ENCODE assay signal across 13 cellular contexts in the genomic region with DNA sequence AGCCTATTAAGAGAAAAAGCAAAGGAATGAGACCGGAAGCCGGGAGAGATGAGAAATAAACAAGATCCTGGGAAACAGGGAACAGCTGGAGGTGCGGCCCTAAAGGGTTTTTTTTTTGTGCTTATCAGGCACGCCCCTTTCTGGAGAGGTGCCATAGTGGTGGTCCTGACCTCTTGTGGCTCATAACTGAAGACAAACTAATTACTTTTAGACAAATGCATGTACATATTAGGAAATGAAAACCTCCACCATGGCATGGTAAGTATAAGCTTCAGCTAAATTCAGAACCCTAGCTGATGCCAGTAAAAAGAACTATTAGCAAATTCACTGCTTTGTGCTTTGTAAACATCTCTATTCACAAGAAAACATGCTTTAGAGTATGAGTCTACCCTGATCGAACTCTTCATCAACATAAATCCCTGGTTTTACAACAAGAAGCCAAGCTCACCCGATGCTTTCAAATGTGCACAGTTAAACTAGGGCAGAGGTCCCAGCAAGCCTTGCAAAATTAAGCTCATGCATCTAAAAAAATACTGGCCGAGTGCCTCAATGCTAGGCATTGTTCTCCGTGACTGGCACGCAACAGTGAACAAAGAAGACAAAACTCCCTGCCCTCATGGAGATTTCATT.
A peak's percentile ranks its signal among the peaks of the same experiment; 100 is the strongest.
DNase-seq lines count a peak whose midpoint lies in the region; ATAC-seq and TF ChIP-seq lines count a peak whose summit lies in the region.
"Had no signal": no experiment of that assay in that cellular context is flagged by ENCODE, and none has a peak within 500 bp of the region (broad histone marks: within the 10 kb centered on the region; RNA-seq: fewer than 3 reads in every experiment).

No MANE protein-coding gene starts in this region.

- H3K36me3 ChIP-seq in CD8-positive, alpha-beta T cell (ENCODE audit: insufficient read depth, low read length), result peaks cover 7% of the 10 kb centered on the region
- H3K36me3 ChIP-seq in Loucy (ENCODE audit: insufficient read depth, low read length), result no peaks in the 10 kb centered on the region; the same call in 1 of the 2 replicates
- H3K36me3 ChIP-seq in osteoblast (ENCODE audit: insufficient read depth, low read length), result no peaks in the 10 kb centered on the region

- ATAC-seq in CD8-positive, alpha-beta T cell, result no peak

- CTCF ChIA-PET in CD8-positive, alpha-beta T cell (lab: Charles Lee), result interaction anchor here (0.7 to 1.7 kb wide), 5 partner anchors 9 to 233 kb away, joined by 3 to 6 read pairs (median 3); no protein-coding TSS in a partner anchor

- H3K4me2 ChIP-seq in Loucy (ENCODE audit: low read depth, low read length, poor library complexity, severe bottlenecking) (no peak overlapping the region), osteoblast (ENCODE audit: insufficient read depth, low read length) (peak overlapping the region; percentile 59)

- no peak for DNase-seq in CD8-positive, alpha-beta T cell
- peak; percentile 52 for DNase-seq in choroid plexus epithelial cell (ENCODE audit: low read depth)
- DNase-seq in osteoblast (ENCODE audit: insufficient read length, low spot score, missing footprints), result peak; percentile 77
- no peak for DNase-seq in RKO (ENCODE audit: low spot score)
- DNase-seq in NOMO-1 (lab: John Stamatoyannopoulos, UW; ENCODE audit: unreplicated experiment in 2 of 2), result no peak
- no peak for DNase-seq in activated T-cell treated with anti-CD3 and anti-CD28 coated beads, Interleukin-2, amount 50 U/mL, for 48 hours
- DNase-seq in T-helper 1 cell, result no peak
- DNase-seq: activated CD4-positive, CD25-positive, alpha-beta regulatory T cell treated with anti-CD3 and anti-CD28 coated beads, Interleukin-2, amount 50 U/mL, for 72 hours; activated naive CD8-positive, alpha-beta T cell treated with anti-CD3 and anti-CD28 coated beads, Interleukin-2, amount 10 ng/mL, durations not matched to agents 7 days and 5 days; NCI-H1436 treated with DMSO at 0.1 percent for 48 hours; stimulated activated naive CD4-positive, alpha-beta T cell had no signal

- H3K9me2 ChIP-seq in Loucy (replicated peaks; ENCODE audit: low read depth, low read length), result no peaks in the 10 kb centered on the region

- H3K9ac ChIP-seq in Loucy (ENCODE audit: low read depth, low read length, poor library complexity, severe bottlenecking), result no peak overlapping the region

- H3K79me2 ChIP-seq in Loucy (ENCODE audit: insufficient read depth, low read length) (peaks cover 7% of the 10 kb centered on the region; the same call in 1 of the 2 replicates), osteoblast (ENCODE audit: insufficient read depth, low read length) (peaks cover 9% of the 10 kb centered on the region)

- TF ChIP-seq CTCF in CD8-positive, alpha-beta T cell (IDR thresholded peaks at IDR 0.05), result no peak
- peak; percentile 16; the same call in 1 of the 2 replicates for TF ChIP-seq CTCF in Loucy (conservative IDR thresholded peaks at IDR 0.05; ENCODE audit: low read length)
- TF ChIP-seq CTCF in choroid plexus epithelial cell (conservative IDR thresholded peaks at IDR 0.05; ENCODE audit: low read depth, low read length), result no peak
- TF ChIP-seq CTCF in osteoblast (IDR thresholded peaks at IDR 0.05; ENCODE audit: extremely low read depth, low read depth, low read length), result no peak

- peak overlapping the region; percentile 68 for H3K27ac Mint-ChIP-seq in CD8-positive, alpha-beta T cell
- H3K27ac Mint-ChIP-seq: activated naive CD8-positive, alpha-beta T cell treated with anti-CD3 and anti-CD28 coated beads, Interleukin-2, amount 10 ng/mL, durations not matched to agents 7 days and 5 days; memory B cell had no signal

- POLR2A ChIA-PET in CD8-positive, alpha-beta T cell (lab: Charles Lee), result interaction anchor here (0.6 kb wide), 1 partner anchor 19 kb away, joined by 3 read pairs; no protein-coding TSS in a partner anchor

- H3K4me3 Mint-ChIP-seq in CD8-positive, alpha-beta T cell, result no peak overlapping the region
- H3K4me3 Mint-ChIP-seq: activated naive CD8-positive, alpha-beta T cell treated with anti-CD3 and anti-CD28 coated beads, Interleukin-2, amount 10 ng/mL, durations not matched to agents 7 days and 5 days; memory B cell had no signal

- H3K27me3 Mint-ChIP-seq in CD8-positive, alpha-beta T cell (ENCODE audit: low read depth), result no peaks in the 10 kb centered on the region
- H3K27me3 Mint-ChIP-seq: activated naive CD8-positive, alpha-beta T cell treated with anti-CD3 and anti-CD28 coated beads, Interleukin-2, amount 10 ng/mL, durations not matched to agents 7 days and 5 days; memory B cell had no signal

- no peak overlapping the region for H3K27ac ChIP-seq in CD8-positive, alpha-beta T cell (ENCODE audit: low read depth, low read length)
- peak overlapping the region; percentile 76 for H3K27ac ChIP-seq in osteoblast (ENCODE audit: low read depth, low read length)

- H3K4me3 ChIP-seq in CD8-positive, alpha-beta T cell (ENCODE audit: low read depth, low read length), result no peak overlapping the region
- H3K4me3 ChIP-seq in Loucy (ENCODE audit: low read length, poor library complexity, severe bottlenecking) (no peak overlapping the region), choroid plexus epithelial cell (ENCODE audit: low read depth, low read length) (no peak overlapping the region), osteoblast (ENCODE audit: insufficient read depth, low read length) (no peak overlapping the region)

- H4K20me1 ChIP-seq in Loucy (ENCODE audit: insufficient read depth, low read length, poor library complexity, severe bottlenecking) (peaks cover 3% of the 10 kb centered on the region), osteoblast (ENCODE audit: insufficient read depth, low read length) (no peaks in the 10 kb centered on the region)

- H3K4me1 ChIP-seq in CD8-positive, alpha-beta T cell (ENCODE audit: insufficient read depth, low read length), result peaks cover 15% of the 10 kb centered on the region
- peaks cover 11% of the 10 kb centered on the region for H3K4me1 ChIP-seq in Loucy (ENCODE audit: insufficient read depth, low read length, poor library complexity, severe bottlenecking)
- peaks cover 46% of the 10 kb centered on the region for H3K4me1 ChIP-seq in osteoblast (ENCODE audit: insufficient read depth, low read length)

- H3K36me3 Mint-ChIP-seq in CD8-positive, alpha-beta T cell, result peaks cover 33% of the 10 kb centered on the region

- peaks cover 50% of the 10 kb centered on the region for H3K4me1 Mint-ChIP-seq in CD8-positive, alpha-beta T cell (ENCODE audit: low read depth)

- H3F3A ChIP-seq in Loucy (ENCODE audit: low read depth), result no peaks in the 10 kb centered on the region

- intact Hi-C loops in CD8-positive, alpha-beta T cell (cut with DNase I, micrococcal nuclease), result no loop called here

- H2AFZ ChIP-seq in Loucy (ENCODE audit: low read length) (no peak overlapping the region), osteoblast (ENCODE audit: low read length) (no peak overlapping the region)

- no peaks in the 10 kb centered on the region for H3K9me3 ChIP-seq in CD8-positive, alpha-beta T cell (ENCODE audit: low read length)
- no peaks in the 10 kb centered on the region for H3K9me3 ChIP-seq in Loucy (ENCODE audit: insufficient read depth, low read depth, low read length)
- H3K9me3 ChIP-seq in osteoblast (ENCODE audit: low read depth, low read length), result no peaks in the 10 kb centered on the region

- H3K9me3 Mint-ChIP-seq in CD8-positive, alpha-beta T cell, result no peaks in the 10 kb centered on the region
- H3K9me3 Mint-ChIP-seq: activated naive CD8-positive, alpha-beta T cell treated with anti-CD3 and anti-CD28 coated beads, Interleukin-2, amount 10 ng/mL, durations not matched to agents 7 days and 5 days; memory B cell had no signal

- no peaks in the 10 kb centered on the region for H3K27me3 ChIP-seq in CD8-positive, alpha-beta T cell (ENCODE audit: insufficient read depth, low read length)
- H3K27me3 ChIP-seq in Loucy (ENCODE audit: insufficient read depth, low read length, poor library complexity, severe bottlenecking) (no peaks in the 10 kb centered on the region), osteoblast (ENCODE audit: insufficient read depth, low read length) (no peaks in the 10 kb centered on the region)

Comparison
In these comparisons a context has a peak if more than half of its experiments do, and no peak if none do; other contexts are left out.
1. DNase-seq: peak in choroid plexus epithelial cell (single experiment) and osteoblast (single experiment); none in CD8-positive, alpha-beta T cell (0 of 7), RKO (single experiment), NOMO-1 (0 of 2), activated T-cell treated with anti-CD3 and anti-CD28 coated beads, Interleukin-2, amount 50 U/mL, for 48 hours (0 of 2) and T-helper 1 cell (0 of 5).